In the genomic region with DNA sequence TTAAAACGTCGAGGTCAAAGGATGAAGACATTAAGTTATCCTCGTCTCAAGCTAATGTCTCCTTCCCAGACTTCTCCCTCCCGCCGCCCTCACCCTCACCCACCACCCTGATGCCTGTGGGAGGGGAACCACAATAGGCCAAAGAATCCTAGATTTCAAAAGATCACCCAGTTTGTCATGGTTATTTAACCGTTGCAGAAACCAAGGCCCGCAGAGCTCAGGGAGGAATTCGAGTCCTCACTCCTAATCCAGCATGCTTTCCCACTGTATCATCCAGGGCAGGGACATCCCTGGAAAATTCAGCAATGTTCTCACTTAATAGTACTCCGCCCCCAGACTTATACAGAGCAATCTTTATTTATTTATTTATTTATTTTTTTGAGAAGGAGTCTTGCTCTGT, we compare ENCODE assay signal across 23 cellular contexts.
"Had no signal": no experiment of that assay in that cellular context is flagged by ENCODE, and none has a peak within 500 bp of the region (broad histone marks: within the 10 kb centered on the region; RNA-seq: fewer than 3 reads in every experiment).

No MANE protein-coding gene starts in this region.

- H3K4me1 ChIP-seq: foreskin keratinocyte, neural progenitor cell, parathyroid adenoma, spleen, thyroid gland had no signal

- H3K9me3 ChIP-seq: esophagus muscularis mucosa, gastroesophageal sphincter, heart left ventricle, mucosa of descending colon, spleen, suprapubic skin, thyroid gland, upper lobe of left lung had no signal

- DNase-seq: cerebellar nuclear complex; effector CD8-positive, alpha-beta T cell; foreskin keratinocyte; heart left ventricle; kidney; mucosa of descending colon; naive B cell; spleen; stimulated activated CD4-positive, alpha-beta T cell treated with anti-CD3 and anti-CD28 coated beads, Interleukin-4, amount 100 ng/mL, for 4 hours; stimulated activated naive CD8-positive, alpha-beta T cell treated with anti-CD3 and anti-CD28 coated beads, Interleukin-15, Interleukin-2, amounts not matched to agents 100 U/mL and 50 U/mL, for 24 hours; thyroid gland; upper lobe of left lung had no signal

- H3K9ac ChIP-seq: neural progenitor cell, parathyroid adenoma had no signal

- H3K27me3 ChIP-seq: esophagus muscularis mucosa, gastroesophageal sphincter, heart left ventricle, hepatocyte, neural progenitor cell, suprapubic skin, thyroid gland, upper lobe of left lung had no signal

- H2AFZ ChIP-seq: hepatocyte, neural progenitor cell, parathyroid adenoma had no signal

- H3K79me2 ChIP-seq: hepatocyte, parathyroid adenoma had no signal

- H3K27ac ChIP-seq: esophagus muscularis mucosa, foreskin keratinocyte, gastroesophageal sphincter, hepatocyte, neural progenitor cell, parathyroid adenoma, spleen, suprapubic skin, thyroid gland had no signal

- H3K4me2 ChIP-seq: hepatocyte, neural progenitor cell had no signal

- H3K4me3 ChIP-seq: esophagus muscularis mucosa, gastroesophageal sphincter, heart left ventricle, hepatocyte, lung, mucosa of descending colon, neural progenitor cell, spleen, suprapubic skin, thyroid gland, upper lobe of left lung had no signal

- H3K36me3 ChIP-seq: esophagus muscularis mucosa, gastroesophageal sphincter, heart left ventricle, neural progenitor cell, spleen, suprapubic skin, thyroid gland, upper lobe of left lung had no signal

- ATAC-seq: foreskin keratinocyte; gastroesophageal sphincter; heart left ventricle; left lobe of liver; mucosa of descending colon; natural killer cell treated with Interleukin-12 subunit alpha and Interleukin-12 subunit beta and Interleukin-15 and Interleukin-18, amount 100 ng/mL, for 72 hours; sciatic nerve; stimulated activated memory B cell treated with anti-CD40 and anti-IgM and Interleukin-4, amounts not matched to agents 10 μg/mL and 1 μg/mL and 100 μg/mL, for 72 hours; stimulated activated naive CD8-positive, alpha-beta T cell treated with anti-CD3 and anti-CD28 coated beads, Interleukin-15, Interleukin-2, amounts not matched to agents 100 U/mL and 50 U/mL, for 24 hours had no signal
